In genomic region chr15:70853855-70854668, GRCh38 we compare ENCODE assay signal across 8 cellular contexts. TPM values are rescaled to one million over a fixed set of nuclear protein-coding genes. Genes with fewer than 3 reads are reported as not detected.
DNase-seq lines count a peak whose midpoint lies in the region; ATAC-seq and TF ChIP-seq lines count a peak whose summit lies in the region.

Gene LARP6, minus strand, starts transcription at chr15:70854157. Its CDS starts 69 bp downstream, at chr15:70854088.

- peaks cover 51% of the 10 kb centered on the region for H3F3A ChIP-seq in SK-N-SH (replicated peaks; ENCODE audit: insufficient read depth)

- H3K4me1 Mint-ChIP-seq in chondrocyte (ENCODE audit: low read depth): peaks cover 82% of the 10 kb centered on the region

- no peaks in the 10 kb centered on the region for H3K27me3 ChIP-seq in SK-N-SH (ENCODE audit: insufficient read depth)

- H3K9me2 ChIP-seq in SK-N-SH: no peaks in the 10 kb centered on the region

- peak within 1 kb of the TSS; percentile 63 for H2AFZ ChIP-seq in SK-N-SH (ENCODE audit: low read depth)

- TF ChIP-seq EP300 in SK-N-SH (IDR thresholded peaks at IDR 0.05; ENCODE audit: borderline replicate concordance in 1 of 2, low read depth in 1 of 2, low read length in 1 of 2): peak in 1 of 2 experiments; percentile 55; a peak in 1 of 4 replicates

- ATAC-seq in HG02840 (IDR thresholded peaks at IDR 0.05; ENCODE audit: low FRiP score, unreplicated experiment): no peak
- ATAC-seq in GM21526 (IDR thresholded peaks at IDR 0.05; ENCODE audit: low FRiP score, unreplicated experiment): no peak

- POLR2A ChIA-PET in SK-N-SH (lab: Yijun Ruan, JAX): interaction anchor here (3.8 kb wide), 1 partner anchor 15 kb away, joined by 21 read pairs; no protein-coding TSS in a partner anchor

- in situ Hi-C loops in GM13977 (cut with MboI; ENCODE audit: low pct_unique_long_range_greater_than_20kb, low sequenced_read_pairs, unreplicated experiment): no loop called here

- H4K20me1 ChIP-seq in SK-N-SH (ENCODE audit: insufficient read depth): peaks cover 12% of the 10 kb centered on the region; the same call in 1 of the 2 replicates

- CTCF ChIA-PET in SK-N-SH (lab: Yijun Ruan, JAX): interaction anchor here (0.6 to 5.7 kb wide), 9 partner anchors 8 to 43 kb away, joined by 3 to 27 read pairs (median 4); no protein-coding TSS in a partner anchor

- H3K79me2 ChIP-seq in SK-N-SH (ENCODE audit: insufficient read depth): peaks cover 53% of the 10 kb centered on the region

- no peak for TF ChIP-seq RAD21 in SK-N-SH (IDR thresholded peaks at IDR 0.05; ENCODE audit: low read length)

- H3K36me3 Mint-ChIP-seq in chondrocyte (ENCODE audit: low read depth): peaks cover 14% of the 10 kb centered on the region

- H3K4me1 ChIP-seq in SK-N-SH (ENCODE audit: control insufficient read depth in 1 of 2, insufficient read depth in 2 of 2, low read depth in 1 of 2, low read length in 1 of 2): peaks cover 16 to 24% of the 10 kb centered on the region in 2 experiments

- H3K4me3 Mint-ChIP-seq in chondrocyte (ENCODE audit: unreplicated experiment): peak within 1 kb of the TSS; percentile 90

- TF ChIP-seq CTCF in GM13977 (IDR thresholded peaks at IDR 0.05; ENCODE audit: extremely low read depth, insufficient read depth, missing control alignments) (no peak), SK-N-SH (IDR thresholded peaks at IDR 0.05) (no peak), chondrocyte (IDR thresholded peaks at IDR 0.05) (no peak)

- WGBS in SK-N-SH (ENCODE audit: low lambda C conversion rate): 5% methylated on average over 30 of the region's 94 CpGs

- H3K4me2 ChIP-seq in SK-N-SH: peak within 1 kb of the TSS; percentile 85

- peak within 1 kb of the TSS; percentile 81 to 86 for H3K4me3 ChIP-seq in SK-N-SH (ENCODE audit: low read depth in 2 of 2, low read length in 1 of 2)

- no peaks in the 10 kb centered on the region for H3K9me3 ChIP-seq in SK-N-SH

- no peak for DNase-seq in A172 (ENCODE audit: low spot score)
- DNase-seq in GM13977 (ENCODE audit: low spot score): peak; percentile 81
- DNase-seq in SK-N-SH: peak; percentile 96
- no peak for DNase-seq in chondrocyte (ENCODE audit: low spot score)
- peak; percentile 58 for DNase-seq in kidney tubule cell (ENCODE audit: low spot score)
- DNase-seq in stimulated activated CD4-positive, alpha-beta T cell treated with anti-CD3 and anti-CD28 coated beads, Interleukin-2, amount 100 ng/mL, for 24 hours: peak; percentile 23 to 54

- H3K27ac Mint-ChIP-seq in chondrocyte (ENCODE audit: unreplicated experiment): peak within 1 kb of the TSS; percentile 96

- H3K27ac ChIP-seq in SK-N-SH (ENCODE audit: low read depth in 2 of 2, low read length in 1 of 2): peak within 1 kb of the TSS; percentile 86 to 97

- H3K36me3 ChIP-seq in SK-N-SH (replicated peaks in 1 of 2; ENCODE audit: control insufficient read depth in 1 of 2, insufficient read depth in 2 of 2, low read length in 1 of 2): peaks cover 20 to 28% of the 10 kb centered on the region in 2 experiments

- H3K9me3 Mint-ChIP-seq in chondrocyte (ENCODE audit: low read depth): no peaks in the 10 kb centered on the region

- peak within 1 kb of the TSS; percentile 94 for H3K9ac ChIP-seq in SK-N-SH

- no peaks in the 10 kb centered on the region for H3K27me3 Mint-ChIP-seq in chondrocyte (ENCODE audit: low read depth)

TF ChIP-seq in SK-N-SH, 30 proteins besides CTCF, POLR2A, EP300 and RAD21:
- TF ChIP-seq MAX (IDR thresholded peaks at IDR 0.05; ENCODE audit: low read depth): 0 out of 2 replicates have a peak, but pooled peaks have one; percentile 12
- TF ChIP-seq, protein P1, sequence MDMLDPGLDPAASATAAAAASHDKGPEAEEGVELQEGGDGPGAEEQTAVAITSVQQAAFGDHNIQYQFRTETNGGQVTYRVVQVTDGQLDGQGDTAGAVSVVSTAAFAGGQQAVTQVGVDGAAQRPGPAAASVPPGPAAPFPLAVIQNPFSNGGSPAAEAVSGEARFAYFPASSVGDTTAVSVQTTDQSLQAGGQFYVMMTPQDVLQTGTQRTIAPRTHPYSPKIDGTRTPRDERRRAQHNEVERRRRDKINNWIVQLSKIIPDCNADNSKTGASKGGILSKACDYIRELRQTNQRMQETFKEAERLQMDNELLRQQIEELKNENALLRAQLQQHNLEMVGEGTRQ (IDR thresholded peaks at IDR 0.05; ENCODE audit: borderline replicate concordance, low read depth, low read length): no peak
- no peak for TF ChIP-seq RXRA (IDR thresholded peaks at IDR 0.05; ENCODE audit: borderline replicate concordance, low read depth)
- TF ChIP-seq TEAD4 (IDR thresholded peaks at IDR 0.05; ENCODE audit: borderline replicate concordance, insufficient read depth): no peak
- TF ChIP-seq NRF1 (IDR thresholded peaks at IDR 0.05; ENCODE audit: low read depth, low read length): peak; percentile 42
- TF ChIP-seq MXI1 (IDR thresholded peaks at IDR 0.05; ENCODE audit: low read depth, low read length): peak; percentile 52
- TF ChIP-seq, protein P2, sequence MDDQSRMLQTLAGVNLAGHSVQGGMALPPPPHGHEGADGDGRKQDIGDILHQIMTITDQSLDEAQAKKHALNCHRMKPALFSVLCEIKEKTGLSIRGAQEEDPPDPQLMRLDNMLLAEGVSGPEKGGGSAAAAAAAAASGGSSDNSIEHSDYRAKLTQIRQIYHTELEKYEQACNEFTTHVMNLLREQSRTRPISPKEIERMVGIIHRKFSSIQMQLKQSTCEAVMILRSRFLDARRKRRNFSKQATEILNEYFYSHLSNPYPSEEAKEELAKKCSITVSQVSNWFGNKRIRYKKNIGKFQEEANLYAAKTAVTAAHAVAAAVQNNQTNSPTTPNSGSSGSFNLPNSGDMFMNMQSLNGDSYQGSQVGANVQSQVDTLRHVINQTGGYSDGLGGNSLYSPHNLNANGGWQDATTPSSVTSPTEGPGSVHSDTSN (IDR thresholded peaks at IDR 0.05): no peak
- TF ChIP-seq SMC3 (IDR thresholded peaks at IDR 0.05; ENCODE audit: low read depth, low read length): no peak
- TF ChIP-seq TAF1 (IDR thresholded peaks at IDR 0.05; ENCODE audit: borderline replicate concordance, low read depth, low read length): 0 out of 2 replicates have a peak, but pooled peaks have one; percentile 23
- TF ChIP-seq ELF1 (IDR thresholded peaks at IDR 0.05): no peak
- no peak for TF ChIP-seq MEF2A (IDR thresholded peaks at IDR 0.05; ENCODE audit: borderline replicate concordance, low read depth)
- no peak for TF ChIP-seq FOXJ3 (CRISPR knock-in tag; IDR thresholded peaks at IDR 0.05)
- TF ChIP-seq IRF3 (IDR thresholded peaks at IDR 0.05; ENCODE audit: low read depth, low read length): no peak
- TF ChIP-seq FOXM1 (IDR thresholded peaks at IDR 0.05; ENCODE audit: low read depth): no peak
- no peak for TF ChIP-seq JUND (IDR thresholded peaks at IDR 0.05)
- TF ChIP-seq TCF12 (IDR thresholded peaks at IDR 0.05): no peak

RNA-seq across cellular contexts. Expression of gene LARP6, which starts in this region (rescaled TPM):
- total RNA-seq in A172 (2014; rRNA removed; shearing (Covaris generic)): 45.4 and 63.4 TPM in 2 replicates
- polyA plus RNA-seq in SK-N-SH (2012; rRNA removed): 193 and 236 TPM in 2 replicates
- polyA plus RNA-seq in SK-N-SH (2012; cell fraction: cytosol; rRNA removed): 223 and 271 TPM in 2 replicates
- 118 and 123 TPM in 2 replicates for polyA plus RNA-seq in SK-N-SH (2012; cell fraction: nucleus; rRNA removed)
- total RNA-seq in chondrocyte: 79.4 to 138 TPM (median 135 TPM) in 3 replicates

Comparison
In these comparisons a context has a peak if more than half of its experiments do, and no peak if none do; other contexts are left out.
1. DNase-seq: peak in GM13977 (single experiment), SK-N-SH (single experiment), kidney tubule cell (single experiment) and stimulated activated CD4-positive, alpha-beta T cell treated with anti-CD3 and anti-CD28 coated beads, Interleukin-2, amount 100 ng/mL, for 24 hours (2 of 2); none in A172 (single experiment) and chondrocyte (single experiment).